In genomic region chr2:70659551-70659950, GRCh38 we compare ENCODE assay signal across 29 cellular contexts.
"Had no signal": no experiment of that assay in that cellular context is flagged by ENCODE, and none has a peak within 500 bp of the region (broad histone marks: within the 10 kb centered on the region; RNA-seq: fewer than 3 reads in every experiment).

No MANE protein-coding gene starts in this region.

- H3K9me3 ChIP-seq: gastrocnemius medialis, left lung, lower lobe of right lung, testis had no signal

- H3K4me3 ChIP-seq: gastrocnemius medialis, left lung, lower lobe of right lung, neural progenitor cell, testis had no signal

- H3K27ac ChIP-seq: brain microvascular endothelial cell, epithelial cell of prostate, gastrocnemius medialis, left lung, lower lobe of right lung, neural progenitor cell, testis, VCaP had no signal

- H3K4me1 ChIP-seq: gastrocnemius medialis, left lung, lower lobe of right lung, testis had no signal

- H3K36me3 ChIP-seq: brain microvascular endothelial cell, gastrocnemius medialis, left lung, lower lobe of right lung, neural progenitor cell had no signal

- H3K9me3 Mint-ChIP-seq: activated CD4-positive, alpha-beta memory T cell treated with anti-CD3 and anti-CD28 coated beads, Interleukin-2, amount 10 ng/mL, durations not matched to agents 7 days and 5 days; dendritic cell treated with granulocyte-macrophage colony-stimulating factor and Interleukin-4, amounts not matched to agents 40 ng/mL and 50 ng/mL, for 4 days; naive thymus-derived CD8-positive, alpha-beta T cell; neural progenitor cell; T-helper 2 cell treated with Interferon-gamma antibody and Interleukin-4, amounts not matched to agents 5 μg/mL and 100 μg/mL, for 36 hours had no signal

- FAIRE-seq: astrocyte, endometrium, islet of Langerhans, TTC549, urothelium cell line had no signal

- H3K27ac Mint-ChIP-seq: activated CD4-positive, alpha-beta memory T cell treated with anti-CD3 and anti-CD28 coated beads, Interleukin-2, amount 10 ng/mL, durations not matched to agents 7 days and 5 days; dendritic cell treated with granulocyte-macrophage colony-stimulating factor and Interleukin-4, amounts not matched to agents 40 ng/mL and 50 ng/mL, for 4 days; neural progenitor cell; T-cell; T-helper 2 cell treated with Interferon-gamma antibody and Interleukin-4, amounts not matched to agents 5 μg/mL and 100 μg/mL, for 36 hours had no signal

- H3K27me3 ChIP-seq: brain microvascular endothelial cell, neural progenitor cell, testis had no signal

- ATAC-seq: activated CD4-positive, CD25-positive, alpha-beta regulatory T cell treated with anti-CD3 and anti-CD28 coated beads, Interleukin-2, amount 50 U/mL, for 24 hours; gastrocnemius medialis; left lung; lower lobe of right lung; naive thymus-derived CD8-positive, alpha-beta T cell; right cardiac atrium; T-cell had no signal

- DNase-seq: activated CD4-positive, alpha-beta memory T cell treated with anti-CD3 and anti-CD28 coated beads, Interleukin-2, amount 10 ng/mL, durations not matched to agents 7 days and 5 days; activated CD4-positive, alpha-beta T cell treated with anti-CD3 and anti-CD28 coated beads for 48 hours; activated effector memory CD4-positive, alpha-beta T cell treated with anti-CD3 and anti-CD28 coated beads, Interleukin-2, amount 50 U/mL, for 16 hours; activated naive CD4-positive, alpha-beta T cell treated with anti-CD3 and anti-CD28 coated beads, Interleukin-2, amount 50 U/mL, for 16 hours; amniotic stem cell; brain microvascular endothelial cell; effector CD4-positive, alpha-beta T cell; gastrocnemius medialis; glutamatergic neuron; left lung; lower lobe of right lung; mesenchymal stem cell; naive thymus-derived CD8-positive, alpha-beta T cell; right cardiac atrium; stimulated activated naive CD4-positive, alpha-beta T cell treated with Interleukin-2 at 50 U/mL for 16 hours; T-cell; testis; trophoblast cell had no signal

- H3K36me3 Mint-ChIP-seq: T-cell had no signal

- H3K4me3 Mint-ChIP-seq: activated CD4-positive, alpha-beta memory T cell treated with anti-CD3 and anti-CD28 coated beads, Interleukin-2, amount 10 ng/mL, durations not matched to agents 7 days and 5 days; dendritic cell treated with granulocyte-macrophage colony-stimulating factor and Interleukin-4, amounts not matched to agents 40 ng/mL and 50 ng/mL, for 4 days; naive thymus-derived CD8-positive, alpha-beta T cell; neural progenitor cell; T-cell; T-helper 2 cell treated with Interferon-gamma antibody and Interleukin-4, amounts not matched to agents 5 μg/mL and 100 μg/mL, for 36 hours had no signal
